Comparison of ENCODE assay signal across 1 cellular context in genomic region chr1:91007092-91007491, GRCh38.
TF ChIP-seq lines count a peak whose summit lies in the region.

No MANE protein-coding gene starts in this region.

TF ChIP-seq in HepG2, 621 proteins besides CTCF, POLR2A, EP300 and RAD21:
- peak; percentile 20; the same call in 1 of the 2 replicates for TF ChIP-seq ZBTB33 (CRISPR knock-in tag; IDR thresholded peaks at IDR 0.05)
- TF ChIP-seq KDM2A (CRISPR knock-in tag; IDR thresholded peaks at IDR 0.05; ENCODE audit: borderline replicate concordance, low read depth): no peak
